In genomic region chr17:57467801-57468200, GRCh38 we compare ENCODE assay signal across 26 cellular contexts.
"Had no signal": no experiment of that assay in that cellular context is flagged by ENCODE, and none has a peak within 500 bp of the region (broad histone marks: within the 10 kb centered on the region; RNA-seq: fewer than 3 reads in every experiment).

No MANE protein-coding gene starts in this region.

- H3K27me3 ChIP-seq: body of pancreas, vagina had no signal

- H3K36me3 ChIP-seq: thoracic aorta, vagina had no signal

- H3K36me3 Mint-ChIP-seq: natural killer cell had no signal

- H3K4me3 ChIP-seq: body of pancreas, lung, thoracic aorta, vagina had no signal

- H3K4me1 ChIP-seq: vagina had no signal

- H3K27ac Mint-ChIP-seq: activated naive CD8-positive, alpha-beta T cell treated with anti-CD3 and anti-CD28 coated beads, Interleukin-2, amount 50 U/mL, for 24 hours; dendritic cell treated with granulocyte-macrophage colony-stimulating factor and Interleukin-4, amounts not matched to agents 40 ng/mL and 50 ng/mL, for 4 days; natural killer cell; T-cell; T-helper 2 cell treated with Interferon-gamma antibody and Interleukin-4, amounts not matched to agents 5 μg/mL and 100 μg/mL, for 36 hours; type B pancreatic cell had no signal

- FAIRE-seq: endometrium, keratinocyte, small intestine had no signal

- H3K27ac ChIP-seq: body of pancreas, thoracic aorta, vagina, VCaP had no signal

- H3K4me3 Mint-ChIP-seq: activated naive CD8-positive, alpha-beta T cell treated with anti-CD3 and anti-CD28 coated beads, Interleukin-2, amount 50 U/mL, for 24 hours; activated T-cell treated with anti-CD3 and anti-CD28 coated beads, Interleukin-2, amount 50 U/mL, for 4 hours; dendritic cell treated with granulocyte-macrophage colony-stimulating factor and Interleukin-4, amounts not matched to agents 40 ng/mL and 50 ng/mL, for 4 days; natural killer cell; T-cell; T-helper 2 cell treated with Interferon-gamma antibody and Interleukin-4, amounts not matched to agents 5 μg/mL and 100 μg/mL, for 36 hours; type B pancreatic cell had no signal

- DNase-seq: activated CD4-positive, alpha-beta T cell treated with anti-CD3 and anti-CD28 coated beads for 1 hour; activated CD4-positive, alpha-beta T cell treated with anti-CD3 and anti-CD28 coated beads, Interleukin-2, amount 50 U/mL, for 4 hours; activated CD8-positive, alpha-beta memory T cell treated with anti-CD3 and anti-CD28 coated beads for 24 hours; activated CD8-positive, alpha-beta memory T cell treated with anti-CD3 and anti-CD28 coated beads, Interleukin-2, amount 50 U/mL, for 4 hours; activated effector memory CD4-positive, alpha-beta T cell treated with Interleukin-2 at 50 U/mL for 16 hours; activated naive CD4-positive, alpha-beta T cell treated with anti-CD3 and anti-CD28 coated beads, Interleukin-2, amount 50 U/mL, for 16 hours; activated naive CD8-positive, alpha-beta T cell treated with anti-CD3 and anti-CD28 coated beads, Interleukin-2, amount 50 U/mL, for 24 hours; activated T-cell treated with anti-CD3 and anti-CD28 coated beads, Interleukin-2, amount 50 U/mL, for 4 hours; body of pancreas; caudate nucleus; effector CD4-positive, alpha-beta T cell; natural killer cell; small intestine; stimulated activated CD4-positive, alpha-beta T cell treated with anti-CD3 and anti-CD28 coated beads, Interleukin-15, amount 100 ng/mL, for 24 hours; stimulated activated naive CD4-positive, alpha-beta T cell treated with Interleukin-2 at 50 U/mL for 16 hours; T-cell had no signal

- ATAC-seq: activated naive CD8-positive, alpha-beta T cell treated with anti-CD3 and anti-CD28 coated beads, Interleukin-2, amount 50 U/mL, for 24 hours; activated T-cell treated with anti-CD3 and anti-CD28 coated beads, Interleukin-2, amount 50 U/mL, for 4 hours; body of pancreas; natural killer cell; sciatic nerve; T-cell had no signal

- H3K9me3 ChIP-seq: body of pancreas, thoracic aorta, vagina had no signal

- H3K9me3 Mint-ChIP-seq: activated naive CD8-positive, alpha-beta T cell treated with anti-CD3 and anti-CD28 coated beads, Interleukin-2, amount 50 U/mL, for 24 hours; activated T-cell treated with anti-CD3 and anti-CD28 coated beads, Interleukin-2, amount 50 U/mL, for 4 hours; dendritic cell treated with granulocyte-macrophage colony-stimulating factor and Interleukin-4, amounts not matched to agents 40 ng/mL and 50 ng/mL, for 4 days; natural killer cell; T-cell; T-helper 2 cell treated with Interferon-gamma antibody and Interleukin-4, amounts not matched to agents 5 μg/mL and 100 μg/mL, for 36 hours; type B pancreatic cell had no signal
